8 cellular contexts compared by ENCODE assay signal in the genomic region with DNA sequence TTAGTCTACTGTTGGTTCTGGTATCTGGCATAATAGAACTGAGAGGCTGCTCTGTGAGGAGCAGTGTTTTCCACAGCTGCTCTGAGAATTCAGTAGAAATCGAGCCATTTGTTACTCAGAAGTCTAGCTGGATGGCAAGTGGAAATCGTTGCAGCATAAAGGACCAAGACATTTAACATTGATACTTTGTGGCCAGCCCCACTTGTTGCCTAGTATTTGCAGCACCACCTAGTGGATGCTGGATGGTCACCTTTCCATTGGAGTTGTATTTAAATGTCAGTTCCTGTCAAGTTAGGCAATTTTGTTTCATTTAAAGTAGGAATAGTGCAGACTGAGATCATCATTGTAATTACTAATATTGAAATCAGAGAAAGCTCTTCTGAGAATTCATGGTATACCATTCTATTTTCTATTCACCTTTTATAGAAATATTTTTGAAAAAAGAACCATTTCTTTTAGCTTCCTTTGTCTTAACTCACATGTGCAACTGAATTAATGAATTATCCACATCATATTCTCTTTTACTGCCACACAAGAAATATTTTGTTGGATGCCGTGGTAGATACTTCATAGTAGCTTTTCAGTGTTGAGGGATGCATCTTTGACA.
DNase-seq lines count a peak whose midpoint lies in the region; ATAC-seq lines count a peak whose summit lies in the region.

No MANE protein-coding gene starts in this region.

- peaks cover 11% of the 10 kb centered on the region for H3K79me1 ChIP-seq in mesendoderm (ENCODE audit: low read length)

- H3K27ac ChIP-seq in mesendoderm (ENCODE audit: low read depth, low read length), result no peak overlapping the region

- no peak overlapping the region for H2AK5ac ChIP-seq in mesendoderm (ENCODE audit: low read length)

- POLR2A ChIA-PET in activated CD4-positive, alpha-beta T cell treated with anti-CD3 and anti-CD28 coated beads for 36 hours (lab: Charles Lee), result interaction anchor here (0.6 to 1.6 kb wide), 6 partner anchors 8 to 136 kb away, joined by 3 to 6 read pairs (median 4); partner anchors contain the start of gene PDS5B

- peaks cover 26% of the 10 kb centered on the region for H3K36me3 Mint-ChIP-seq in activated CD4-positive, alpha-beta T cell treated with anti-CD3 and anti-CD28 coated beads for 36 hours (ENCODE audit: low read depth)

- H3K4ac ChIP-seq in mesendoderm (ENCODE audit: low read depth, low read length), result no peak overlapping the region

- no peaks in the 10 kb centered on the region for H3K4me1 ChIP-seq in mesendoderm (ENCODE audit: control insufficient read depth, low read depth, low read length)

- H3K18ac ChIP-seq in mesendoderm (ENCODE audit: low read length), result no peak overlapping the region

- no peak overlapping the region for H3K4me3 Mint-ChIP-seq in activated CD4-positive, alpha-beta T cell treated with anti-CD3 and anti-CD28 coated beads for 36 hours

- no peak overlapping the region for H4K5ac ChIP-seq in mesendoderm (ENCODE audit: low read length)

- DNase-seq in activated gamma-delta T cell treated with Interleukin-2 at 50 U/mL for 16 hours (peak; percentile 45), activated gamma-delta T cell (lab: John Stamatoyannopoulos, UW) (no peak), NCI-H345 (lab: John Stamatoyannopoulos, UW) (peak; percentile 8), ecto neural progenitor cell (ENCODE audit: low spot score) (peak; percentile 52), mesendoderm (peak; percentile 78)
- peak; percentile 80 for DNase-seq in activated CD4-positive, alpha-beta T cell treated with anti-CD3 and anti-CD28 coated beads for 36 hours
- DNase-seq in stimulated activated CD8-positive, alpha-beta memory T cell treated with anti-CD3 and anti-CD28 coated beads, Interleukin-7, amount 100 ng/mL, for 48 hours (ENCODE audit: extremely low read depth in 1 of 2, low read depth in 1 of 2), result peak; percentile 26 to 66

- intact Hi-C loops in activated CD4-positive, alpha-beta T cell treated with anti-CD3 and anti-CD28 coated beads for 36 hours (cut with DNase I, micrococcal nuclease), result loop anchor here (1.0 to 10.0 kb wide), 6 partner anchors 28 to 1074 kb away; partner anchors contain the start of genes KL (in 1 of the 2) and PDS5B (in 1 of the 2)

- no peak overlapping the region for H2BK120ac ChIP-seq in mesendoderm (ENCODE audit: low read depth, low read length)

- H3K4me3 ChIP-seq in mesendoderm (ENCODE audit: low read length), result no peak overlapping the region

- no peak overlapping the region for H3K23ac ChIP-seq in mesendoderm (ENCODE audit: low read length)

- H3K9ac ChIP-seq in mesendoderm (ENCODE audit: low read length), result no peak overlapping the region

- H3K79me2 ChIP-seq in mesendoderm (ENCODE audit: control insufficient read depth, insufficient read depth, low read length), result peaks cover 19% of the 10 kb centered on the region

- H3K56ac ChIP-seq in mesendoderm (ENCODE audit: low read length), result no peak overlapping the region

- peak; percentile 80 for ATAC-seq in HG02798 (IDR thresholded peaks at IDR 0.05; ENCODE audit: poor library complexity, unreplicated experiment)
- ATAC-seq in activated CD4-positive, alpha-beta T cell treated with anti-CD3 and anti-CD28 coated beads for 36 hours, result peak; percentile 90

- H3K9me3 Mint-ChIP-seq in activated CD4-positive, alpha-beta T cell treated with anti-CD3 and anti-CD28 coated beads for 36 hours (ENCODE audit: low read depth), result peaks cover 4% of the 10 kb centered on the region

- CTCF ChIA-PET in activated CD4-positive, alpha-beta T cell treated with anti-CD3 and anti-CD28 coated beads for 36 hours (lab: Charles Lee), result interaction anchor here (0.5 to 6.2 kb wide), 36 partner anchors 10 to 1145 kb away, joined by 3 to 63 read pairs (median 4); partner anchors contain the start of gene PDS5B

- H3K27me3 ChIP-seq in mesendoderm (ENCODE audit: insufficient read depth, low read length, poor library complexity), result no peaks in the 10 kb centered on the region

- no peak overlapping the region for H4K8ac ChIP-seq in mesendoderm (ENCODE audit: low read depth, low read length)

- H3K4me1 Mint-ChIP-seq in activated CD4-positive, alpha-beta T cell treated with anti-CD3 and anti-CD28 coated beads for 36 hours, result peaks cover 47% of the 10 kb centered on the region

- no peak overlapping the region for H3K4me2 ChIP-seq in mesendoderm (ENCODE audit: low read length)

- H2BK15ac ChIP-seq in mesendoderm (replicated peaks; ENCODE audit: low read depth), result no peak overlapping the region

- no CpG with 5 or more reads among the region's 3 CpGs for WGBS in mesendoderm (ENCODE audit: extremely low coverage, insufficient coverage, low lambda C conversion rate)

- H3K27ac Mint-ChIP-seq in activated CD4-positive, alpha-beta T cell treated with anti-CD3 and anti-CD28 coated beads for 36 hours, result peak overlapping the region; percentile 72

- H2BK5ac ChIP-seq in mesendoderm (ENCODE audit: low read length), result no peak overlapping the region

- no peaks in the 10 kb centered on the region for H3K27me3 Mint-ChIP-seq in activated CD4-positive, alpha-beta T cell treated with anti-CD3 and anti-CD28 coated beads for 36 hours

- no peaks in the 10 kb centered on the region for H3K36me3 ChIP-seq in mesendoderm (ENCODE audit: control insufficient read depth, insufficient read depth, low read length)
